ENCODE assay signal across 26 cellular contexts in genomic region chr4:79295076-79295475, GRCh38. TPM values are rescaled to one million over a fixed set of nuclear protein-coding genes. Genes with fewer than 3 reads are reported as not detected.
DNase-seq lines count a peak whose midpoint lies in the region; ATAC-seq, FAIRE-seq and TF ChIP-seq lines count a peak whose summit lies in the region.
"Had no signal": no experiment of that assay in that cellular context is flagged by ENCODE, and none has a peak within 500 bp of the region (broad histone marks: within the 10 kb centered on the region; RNA-seq: fewer than 3 reads in every experiment).

No MANE protein-coding gene starts in this region.

- FAIRE-seq in K562 (lab: Jason Lieb, UNC), result peak; percentile 32
- FAIRE-seq: A204.1, GM12878, GM12892, GM18507, GM19239 had no signal

- TF ChIP-seq EP300 in K562 (IDR thresholded peaks at IDR 0.05; ENCODE audit: low read length) (no peak), SK-N-SH (IDR thresholded peaks at IDR 0.05; ENCODE audit: borderline replicate concordance in 1 of 2, low read depth in 1 of 2, low read length in 1 of 2) (no peak)

- H2AFZ ChIP-seq in K562 (ENCODE audit: low read depth, low read length) (no peak overlapping the region), SK-N-SH (ENCODE audit: low read depth) (no peak overlapping the region)

- no peaks in the 10 kb centered on the region for H3F3A ChIP-seq in SK-N-SH (replicated peaks; ENCODE audit: insufficient read depth)

- no peaks in the 10 kb centered on the region; the same call in 2 of the 3 replicates for H3K36me3 ChIP-seq in K562 (ENCODE audit: control insufficient read depth, insufficient read depth, low read length)
- no peaks in the 10 kb centered on the region for H3K36me3 ChIP-seq in SK-N-SH (replicated peaks in 1 of 2; ENCODE audit: control insufficient read depth in 1 of 2, insufficient read depth in 2 of 2, low read length in 1 of 2)
- H3K36me3 ChIP-seq: BE2C, BLaER1 had no signal

- TF ChIP-seq CTCF in K562 (IDR thresholded peaks at IDR 0.05 in 2 of 3, conservative IDR thresholded peaks at IDR 0.05 in 1 of 3; ENCODE audit: insufficient read depth in 2 of 3, low read depth in 1 of 3, low read length in 3 of 3), result no peak
- TF ChIP-seq CTCF in SK-N-SH (IDR thresholded peaks at IDR 0.05), result no peak

- H3K4me1 ChIP-seq in K562 (replicated peaks in 1 of 2; ENCODE audit: control insufficient read depth in 2 of 2, insufficient read depth in 2 of 2, low read length in 2 of 2), result peaks cover 0 to 14% of the 10 kb centered on the region in 2 experiments; a peak in 2 of 5 replicates
- H3K4me1 ChIP-seq in SK-N-SH (ENCODE audit: control insufficient read depth in 1 of 2, insufficient read depth in 2 of 2, low read depth in 1 of 2, low read length in 1 of 2), result peaks cover 0 to 2% of the 10 kb centered on the region in 2 experiments; a peak in 1 of 4 replicates
- H3K4me1 ChIP-seq: BLaER1 had no signal

- no peaks in the 10 kb centered on the region for H4K20me1 ChIP-seq in K562 (replicated peaks; ENCODE audit: control insufficient read depth, insufficient read depth, low read length)
- no peaks in the 10 kb centered on the region for H4K20me1 ChIP-seq in SK-N-SH (ENCODE audit: insufficient read depth)
- H4K20me1 ChIP-seq: BLaER1 had no signal

- H3K79me2 ChIP-seq in K562 (ENCODE audit: control insufficient read depth, insufficient read depth, low read length), result no peaks in the 10 kb centered on the region
- H3K79me2 ChIP-seq in SK-N-SH (ENCODE audit: insufficient read depth), result no peaks in the 10 kb centered on the region

- H3K9ac ChIP-seq in K562 (ENCODE audit: insufficient read depth in 1 of 2, low read depth in 2 of 2, low read length in 2 of 2) (no peak overlapping the region), SK-N-SH (no peak overlapping the region)
- H3K9ac ChIP-seq: BLaER1 had no signal

- intact Hi-C loops in K562 (cut with micrococcal nuclease), result loop anchor here (5.0 kb wide), 1 partner anchor 253 kb away; no protein-coding TSS in a partner anchor

- H3K4me3 ChIP-seq in K562 (no peak overlapping the region), SK-N-SH (ENCODE audit: low read depth in 2 of 2, low read length in 1 of 2) (no peak overlapping the region)
- H3K4me3 ChIP-seq: BLaER1, GM12878 had no signal

- H3K4me2 ChIP-seq in K562 (ENCODE audit: insufficient read depth, low read length) (no peak overlapping the region), SK-N-SH (no peak overlapping the region)
- H3K4me2 ChIP-seq: BLaER1 had no signal

- POLR2A ChIA-PET in K562 (lab: Yijun Ruan, JAX), result interaction anchor here (0.6 kb wide), 1 partner anchor 1211 kb away, joined by 3 read pairs; no protein-coding TSS in a partner anchor
- POLR2A ChIA-PET in SK-N-SH (lab: Yijun Ruan, JAX), result no interaction called here

- TF ChIP-seq RAD21 in K562 (CRISPR knock-in tag; conservative IDR thresholded peaks at IDR 0.05 in 1 of 2, IDR thresholded peaks at IDR 0.05 in 1 of 2) (no peak), SK-N-SH (IDR thresholded peaks at IDR 0.05; ENCODE audit: low read length) (no peak)

- no peaks in the 10 kb centered on the region for H3K9me1 ChIP-seq in K562 (ENCODE audit: control insufficient read depth, insufficient read depth, low read length)

- no peak for TF ChIP-seq POLR2A in K562 (conservative IDR thresholded peaks at IDR 0.05)

- CTCF ChIA-PET in K562 (lab: Yijun Ruan, JAX; ENCODE audit: low intra/inter-chr PET ratio) (no interaction called here), SK-N-SH (lab: Yijun Ruan, JAX) (no interaction called here)

- in situ Hi-C loops in K562 (cut with MboI), result no loop called here

- H3K9me2 ChIP-seq in SK-N-SH, result no peaks in the 10 kb centered on the region

- H3K27me3 ChIP-seq in K562 (ENCODE audit: control insufficient read depth in 2 of 2, insufficient read depth in 2 of 2, low read length in 2 of 2) (no peaks in the 10 kb centered on the region), SK-N-SH (ENCODE audit: insufficient read depth) (no peaks in the 10 kb centered on the region)
- H3K27me3 ChIP-seq: BE2C, BLaER1 had no signal

- no TSS peak for BruUV-seq in K562 (replicated peaks; lab: Mats Ljungman, UMichigan)

- H3K9me3 ChIP-seq in K562 (replicated peaks; ENCODE audit: control insufficient read depth, insufficient read depth, low read depth, low read length) (no peaks in the 10 kb centered on the region), SK-N-SH (no peaks in the 10 kb centered on the region)
- H3K9me3 ChIP-seq: BE2C, BLaER1 had no signal

- no peak overlapping the region for H3K27ac ChIP-seq in K562 (ENCODE audit: extremely low read depth, low read depth, low read length)
- H3K27ac ChIP-seq in SK-N-SH (ENCODE audit: low read depth in 2 of 2, low read length in 1 of 2), result no peak overlapping the region
- H3K27ac ChIP-seq: BLaER1 had no signal

- ATAC-seq in K562 (no peak), HG03469 (IDR thresholded peaks at IDR 0.05; ENCODE audit: unreplicated experiment) (no peak), HG02763 (IDR thresholded peaks at IDR 0.05; ENCODE audit: unreplicated experiment) (no peak)
- ATAC-seq: GM12878 had no signal

- no peak for DNase-seq in K562 (ENCODE audit: extremely low read depth in 1 of 4, low spot score in 3 of 4)
- DNase-seq in cerebellum (ENCODE audit: low spot score), result peak; percentile 10
- DNase-seq in SK-N-SH, result no peak
- DNase-seq: 8988T; ACHN; BE2C; C1 segment of cervical spinal cord; CD4-positive, alpha-beta memory T cell; CD4-positive, CD25-positive, alpha-beta regulatory T cell; CD8-positive, alpha-beta memory T cell; COR-L47; DMS 273 treated with DMSO at 0.1 percent for 48 hours; DMS153; DMS79 treated with DMSO at 0.1 percent for 48 hours; GDM1 had no signal

TF ChIP-seq in K562, 482 proteins besides CTCF, POLR2A, EP300 and RAD21 (continues in another document):
- no peak for TF ChIP-seq IFI16 (CRISPR knock-in tag; IDR thresholded peaks at IDR 0.05)
- 0 out of 2 replicates have a peak, but pooled peaks have one; percentile 9 for TF ChIP-seq MAFG (tag; conservative IDR thresholded peaks at IDR 0.05)
- no peak for TF ChIP-seq VEZF1 (CRISPR knock-in tag; IDR thresholded peaks at IDR 0.05)
- TF ChIP-seq C11orf30 (IDR thresholded peaks at IDR 0.05; ENCODE audit: low read depth), result peak; percentile 45; the same call in 1 of the 2 replicates

TF ChIP-seq in SK-N-SH, 30 proteins besides CTCF, POLR2A, EP300 and RAD21 (continues in another document):
- TF ChIP-seq FOXJ3 (CRISPR knock-in tag; IDR thresholded peaks at IDR 0.05) (no peak), ZBTB33 (IDR thresholded peaks at IDR 0.05; ENCODE audit: borderline replicate concordance, low read depth) (no peak)

RNA-seq across cellular contexts. Expression of gene NAA11, which starts 30.8 kb away (rescaled TPM):
- 25.0 and 37.2 TPM in 2 replicates for total RNA-seq in K562 (2011; cell fraction: chromatin; rRNA removed; ENCODE audit: low replicate concordance)
- 12.5 and 15.0 TPM in 2 replicates for total RNA-seq in K562 (2011; cell fraction: nucleolus; rRNA removed)
- total RNA-seq in K562 (2011; cell fraction: nucleoplasm; rRNA removed), result 30.0 and 38.9 TPM in 2 replicates
- total RNA-seq in K562 (2014; rRNA removed) (20.4 and 21.1 TPM in 2 replicates), K562 (2014; rRNA removed; fragmentation: Illumina TruSeq; extraction: Trizol) (21.8 and 25.7 TPM in 2 replicates), K562 (2015; rRNA removed; fragmentation: Illumina TruSeq; extraction: Trizol) (27.7 and 30.9 TPM in 2 replicates), K562 (2021) (23.1 and 24.4 TPM in 2 replicates), cerebellum (not detected)
- polyA plus RNA-seq in K562 (2011; rRNA removed) (30.8 and 33.3 TPM in 2 replicates), K562 (2014; fragmentation: Illumina TruSeq; extraction: Trizol) (26.9 and 34.6 TPM in 2 replicates), K562 (2014; fragmentation: Nextera tagmentation; extraction: Ambion mirVana) (10 to 100 TPM; 17.1 to 22.7 TPM), K562 (2014; rRNA removed) (21.3 and 22.1 TPM in 2 replicates), SK-N-SH (2012; rRNA removed) (not detected in 2 replicates)
- 20.7 and 26.1 TPM in 2 replicates for polyA plus RNA-seq in K562 (2011; cell fraction: cytosol; rRNA removed)
- polyA plus RNA-seq in K562 (2011; cell fraction: nucleus; rRNA removed), result 35.9 and 38.4 TPM in 2 replicates
- polyA plus RNA-seq in K562 (2012), result 24.1 and 39.7 TPM in 2 replicates
- polyA minus RNA-seq in K562 (2011; rRNA and poly(A)+ RNA removed), result 45.5 and 47.7 TPM in 2 replicates
- 15.9 and 19.2 TPM in 2 replicates for polyA minus RNA-seq in K562 (2011; cell fraction: cytosol; rRNA and poly(A)+ RNA removed)
- 21.4 and 33.4 TPM in 2 replicates for polyA minus RNA-seq in K562 (2011; cell fraction: nucleus; rRNA and poly(A)+ RNA removed)
- polyA plus RNA-seq in SK-N-SH (2012; cell fraction: cytosol; rRNA removed), result not detected in 2 replicates
- polyA plus RNA-seq in SK-N-SH (2012; cell fraction: nucleus; rRNA removed), result not detected in 2 replicates
- total RNA-seq: A673; CD4-positive, alpha-beta memory T cell; CD4-positive, CD25-positive, alpha-beta regulatory T cell; CD8-positive, alpha-beta memory T cell; GM12878 had no signal
- polyA plus RNA-seq: AG04450; CD14-positive monocyte; CD4-positive, alpha-beta memory T cell; CD4-positive, CD25-positive, alpha-beta regulatory T cell; CD8-positive, alpha-beta memory T cell had no signal

Comparison
In these comparisons a context has a peak if more than half of its experiments do, and no peak if none do; other contexts are left out.
1. RNA of gene NAA11, which starts 30.8 kb away (total RNA-seq): 12.5 to 38.9 TPM in K562; not detected in cerebellum (single experiment); every median in the first group is over 10 times any median in the second.